10 cellular contexts compared by ENCODE assay signal in genomic region chr5:158511454-158511853, GRCh38.
DNase-seq lines count a peak whose midpoint lies in the region; ATAC-seq lines count a peak whose summit lies in the region.
"Had no signal": no experiment of that assay in that cellular context is flagged by ENCODE, and none has a peak within 500 bp of the region (broad histone marks: within the 10 kb centered on the region; RNA-seq: fewer than 3 reads in every experiment).

No MANE protein-coding gene starts in this region.

- DNase-seq in DMS53 (lab: John Stamatoyannopoulos, UW) (peak; percentile 16), activated T-cell treated with anti-CD3 and anti-CD28 coated beads for 4 hours (no peak), D341Med (ENCODE audit: low spot score) (no peak)
- no peak for DNase-seq in stimulated activated CD4-positive, alpha-beta T cell treated with anti-CD3 and anti-CD28 coated beads, Interleukin-4, amount 100 ng/mL, for 1 hour
- DNase-seq in NK-92 treated with Interleukin-12 subunit alpha and Interleukin-12 subunit beta, amount 100 ng/mL, for 24 hours (lab: John Stamatoyannopoulos, UW): no peak
- DNase-seq: effector memory CD4-positive, alpha-beta T cell; SHP77 treated with DMSO at 0.1 percent for 48 hours had no signal

- ATAC-seq in GM19035 (IDR thresholded peaks at IDR 0.05; ENCODE audit: unreplicated experiment): peak; percentile 73
- ATAC-seq in HG02642 (IDR thresholded peaks at IDR 0.05; ENCODE audit: poor library complexity, unreplicated experiment): peak; percentile 86
- ATAC-seq in HG03558 (IDR thresholded peaks at IDR 0.05; ENCODE audit: extremely low read depth, unreplicated experiment): peak; percentile 94
